ENCODE assay signal across 27 cellular contexts in genomic region chrX:68897546-68897945, GRCh38.
"Had no signal": no experiment of that assay in that cellular context is flagged by ENCODE, and none has a peak within 500 bp of the region (broad histone marks: within the 10 kb centered on the region; RNA-seq: fewer than 3 reads in every experiment).

No MANE protein-coding gene starts in this region.

- H3K4me1 ChIP-seq: pancreas had no signal

- DNase-seq: cerebellar nuclear complex; cortex of kidney; effector memory CD8-positive, alpha-beta T cell; esophagus squamous epithelium; gastrocnemius medialis; head of caudate nucleus; naive thymus-derived CD8-positive, alpha-beta T cell; pancreas; stimulated activated CD4-positive, alpha-beta T cell treated with anti-CD3 and anti-CD28 coated beads, Interleukin-2, amount 100 ng/mL, for 24 hours; stimulated activated CD4-positive, alpha-beta T cell treated with anti-CD3 and anti-CD28 coated beads, Interleukin-4, amount 100 ng/mL, for 24 hours; stimulated activated naive CD4-positive, alpha-beta T cell treated with Interleukin-2 at 50 U/mL for 16 hours; stomach; substantia nigra; testis; tibial artery had no signal

- H3K27ac ChIP-seq: esophagus squamous epithelium, gastrocnemius medialis, hepatocyte, neutrophil, pancreas, stomach, testis, tibial artery had no signal

- H3K4me3 ChIP-seq: esophagus squamous epithelium, gastrocnemius medialis, hepatocyte, lung, pancreas, smooth muscle cell, stomach, testis, tibial artery had no signal

- ATAC-seq: effector memory CD8-positive, alpha-beta T cell; gastrocnemius medialis; naive thymus-derived CD8-positive, alpha-beta T cell; pancreas; sciatic nerve; stimulated activated effector memory CD8-positive, alpha-beta T cell treated with anti-CD3 and anti-CD28 coated beads, Interleukin-12 subunit alpha, Interleukin-12 subunit beta, amount 100 ng/mL, for 72 hours had no signal

- H3K27me3 ChIP-seq: esophagus squamous epithelium, gastrocnemius medialis, hepatocyte, neutrophil, pancreas, testis, tibial artery had no signal

- H3K4me1 Mint-ChIP-seq: memory B cell; stimulated activated effector memory CD8-positive, alpha-beta T cell treated with anti-CD3 and anti-CD28 coated beads, Interleukin-12 subunit alpha, Interleukin-12 subunit beta, amount 100 ng/mL, for 72 hours had no signal

- H3K36me3 ChIP-seq: esophagus squamous epithelium, gastrocnemius medialis, neutrophil, pancreas, stomach, tibial artery had no signal

- H3K4me3 Mint-ChIP-seq: effector memory CD8-positive, alpha-beta T cell; memory B cell; neural crest cell; stimulated activated effector memory CD8-positive, alpha-beta T cell treated with anti-CD3 and anti-CD28 coated beads, Interleukin-12 subunit alpha, Interleukin-12 subunit beta, amount 100 ng/mL, for 72 hours; type B pancreatic cell had no signal

- FAIRE-seq: endometrium, islet of Langerhans, pancreas had no signal

- H3K9me3 ChIP-seq: esophagus squamous epithelium, gastrocnemius medialis, neutrophil, pancreas, stomach, testis, tibial artery had no signal

- H3K27me3 Mint-ChIP-seq: naive thymus-derived CD8-positive, alpha-beta T cell; type B pancreatic cell had no signal

- H3K9me3 Mint-ChIP-seq: effector memory CD8-positive, alpha-beta T cell; memory B cell; neural crest cell; stimulated activated effector memory CD8-positive, alpha-beta T cell treated with anti-CD3 and anti-CD28 coated beads, Interleukin-12 subunit alpha, Interleukin-12 subunit beta, amount 100 ng/mL, for 72 hours; type B pancreatic cell had no signal

- H3K27ac Mint-ChIP-seq: effector memory CD8-positive, alpha-beta T cell; memory B cell; naive thymus-derived CD8-positive, alpha-beta T cell; progenitor cell of endocrine pancreas; stimulated activated effector memory CD8-positive, alpha-beta T cell treated with anti-CD3 and anti-CD28 coated beads, Interleukin-12 subunit alpha, Interleukin-12 subunit beta, amount 100 ng/mL, for 72 hours; type B pancreatic cell had no signal

- H3K36me3 Mint-ChIP-seq: memory B cell; naive thymus-derived CD8-positive, alpha-beta T cell; stimulated activated effector memory CD8-positive, alpha-beta T cell treated with anti-CD3 and anti-CD28 coated beads, Interleukin-12 subunit alpha, Interleukin-12 subunit beta, amount 100 ng/mL, for 72 hours; type B pancreatic cell had no signal
